In genomic region chr7:99267530-99268360, GRCh38 we compare ENCODE assay signal across 12 cellular contexts. TPM values are rescaled to one million over a fixed set of nuclear protein-coding genes. Genes with fewer than 3 reads are reported as not detected.
A peak's percentile ranks its signal among the peaks of the same experiment; 100 is the strongest.
DNase-seq lines count a peak whose midpoint lies in the region; ATAC-seq, FAIRE-seq and TF ChIP-seq lines count a peak whose summit lies in the region.
"Had no signal": no experiment of that assay in that cellular context is flagged by ENCODE, and none has a peak within 500 bp of the region (broad histone marks: within the 10 kb centered on the region; RNA-seq: fewer than 3 reads in every experiment).

No MANE protein-coding gene starts in this region.

- no peak overlapping the region for H3K27ac Mint-ChIP-seq in activated CD4-positive, alpha-beta T cell treated with anti-CD3 and anti-CD28 coated beads, Interleukin-2, amount 10 ng/mL, durations not matched to agents 7 days and 5 days
- H3K27ac Mint-ChIP-seq: CD8-positive, alpha-beta T cell; progenitor cell of endocrine pancreas had no signal

- H3K4me3 ChIP-seq in A549: no peak overlapping the region
- H3K4me3 ChIP-seq in cardiac fibroblast (replicated peaks in 1 of 2; ENCODE audit: low read depth in 2 of 2, low read length in 2 of 2): no peak overlapping the region
- no peak overlapping the region for H3K4me3 ChIP-seq in lung
- no peak overlapping the region for H3K4me3 ChIP-seq in colonic mucosa

- POLR2A ChIA-PET in A549 (lab: Yijun Ruan, JAX) (interaction anchor here (0.5 to 0.9 kb wide), 2 partner anchors 12 to 123 kb away, joined by 3 to 4 read pairs; no protein-coding TSS in a partner anchor), GM10248 (lab: Yijun Ruan, JAX) (no interaction called here)
- POLR2A ChIA-PET in activated CD4-positive, alpha-beta T cell treated with anti-CD3 and anti-CD28 coated beads, Interleukin-2, amount 10 ng/mL, durations not matched to agents 7 days and 5 days (lab: Charles Lee): no interaction called here

- peaks cover 3% of the 10 kb centered on the region for H3K27me3 Mint-ChIP-seq in activated CD4-positive, alpha-beta T cell treated with anti-CD3 and anti-CD28 coated beads, Interleukin-2, amount 10 ng/mL, durations not matched to agents 7 days and 5 days

- TF ChIP-seq CTCF in A549 (IDR thresholded peaks at IDR 0.05) (no peak), cardiac fibroblast (IDR thresholded peaks at IDR 0.05; ENCODE audit: low read depth, low read length) (no peak), lung (IDR thresholded peaks at IDR 0.05; ENCODE audit: control extremely low read depth, extremely low read depth) (no peak), GM10248 (IDR thresholded peaks at IDR 0.05; ENCODE audit: control extremely low read depth, extremely low read depth, low read depth, missing control alignments) (no peak), colonic mucosa (IDR thresholded peaks at IDR 0.05) (no peak)

- H3K27me3 ChIP-seq in lung (ENCODE audit: control insufficient read depth, insufficient read depth) (no peaks in the 10 kb centered on the region), colonic mucosa (no peaks in the 10 kb centered on the region)

- peak overlapping the region; percentile 62 for H3K4me2 ChIP-seq in A549

- DNase-seq in A549 (ENCODE audit: low read depth in 1 of 2, low spot score in 1 of 2): peak; percentile 81 to 91
- peak; percentile 93 for DNase-seq in LHCN-M2 (ENCODE audit: low read depth)
- peak; percentile 62 to 93 for DNase-seq in cardiac fibroblast (ENCODE audit: low read depth in 2 of 2)
- DNase-seq in lung (ENCODE audit: low spot score): no peak
- DNase-seq in GM10248 (ENCODE audit: extremely low spot score): no peak
- no peak for DNase-seq in activated CD4-positive, alpha-beta T cell treated with anti-CD3 and anti-CD28 coated beads, Interleukin-2, amount 10 ng/mL, durations not matched to agents 7 days and 5 days
- DNase-seq in colonic mucosa: no peak
- DNase-seq: CD8-positive, alpha-beta T cell; effector memory CD4-positive, alpha-beta T cell had no signal

- H3K9ac ChIP-seq in colonic mucosa (ENCODE audit: low read depth in 2 of 2, low read length in 2 of 2): no peak overlapping the region

- H3K27ac ChIP-seq in A549: peak overlapping the region; percentile 78 to 83
- no peak overlapping the region for H3K27ac ChIP-seq in lung (ENCODE audit: low read depth in 1 of 2, low read length in 1 of 2)
- no peak overlapping the region for H3K27ac ChIP-seq in colonic mucosa

- CTCF ChIA-PET in A549 (lab: Yijun Ruan, JAX): interaction anchor here (0.9 to 3.7 kb wide), 9 partner anchors 9 to 227 kb away, joined by 3 to 29 read pairs (median 3); no protein-coding TSS in a partner anchor
- CTCF ChIA-PET in GM10248 (lab: Yijun Ruan, JAX): interaction anchor here (1.2 kb wide), 1 partner anchor 46 kb away, joined by 3 read pairs; no protein-coding TSS in a partner anchor
- CTCF ChIA-PET in activated CD4-positive, alpha-beta T cell treated with anti-CD3 and anti-CD28 coated beads, Interleukin-2, amount 10 ng/mL, durations not matched to agents 7 days and 5 days (lab: Charles Lee): interaction anchor here (1.4 to 2.2 kb wide), 2 partner anchors 27 to 92 kb away, joined by 3 to 7 read pairs; no protein-coding TSS in a partner anchor

- peaks cover 2% of the 10 kb centered on the region for H3K4me1 Mint-ChIP-seq in activated CD4-positive, alpha-beta T cell treated with anti-CD3 and anti-CD28 coated beads, Interleukin-2, amount 10 ng/mL, durations not matched to agents 7 days and 5 days

- FAIRE-seq in A549 (lab: Jason Lieb, UNC): no peak
- FAIRE-seq: TTC549 had no signal

- H3K4me1 ChIP-seq in A549: peaks cover 25% of the 10 kb centered on the region
- H3K4me1 ChIP-seq in lung (ENCODE audit: control insufficient read depth in 2 of 2, insufficient read depth in 2 of 2, low read length in 2 of 2): no peaks in the 10 kb centered on the region
- no peaks in the 10 kb centered on the region for H3K4me1 ChIP-seq in colonic mucosa

- no peaks in the 10 kb centered on the region for H3K36me3 Mint-ChIP-seq in activated CD4-positive, alpha-beta T cell treated with anti-CD3 and anti-CD28 coated beads, Interleukin-2, amount 10 ng/mL, durations not matched to agents 7 days and 5 days (ENCODE audit: low read depth)
- H3K36me3 Mint-ChIP-seq: CD8-positive, alpha-beta T cell had no signal

- intact Hi-C loops in colonic mucosa (cut with DNase I): no loop called here

- peak in 1 of 2 experiments; percentile 21; a peak in 1 of 5 replicates for TF ChIP-seq EP300 in A549 (IDR thresholded peaks at IDR 0.05)

- WGBS in A549 (ENCODE audit: missing lambda C conversion rate): 40% methylated on average over 10 of the region's 12 CpGs
- 75 to 86% methylated on average over 12 of the region's 12 CpGs for WGBS in lung, 2 donors

- peaks cover 10% of the 10 kb centered on the region; the same call in 1 of the 3 replicates for H3K9me3 ChIP-seq in A549
- no peaks in the 10 kb centered on the region for H3K9me3 ChIP-seq in lung (ENCODE audit: control insufficient read depth in 2 of 2, insufficient read depth in 1 of 2, low read length in 1 of 2)
- H3K9me3 ChIP-seq in colonic mucosa: no peaks in the 10 kb centered on the region

- peaks cover 2% of the 10 kb centered on the region for H3K9me3 Mint-ChIP-seq in activated CD4-positive, alpha-beta T cell treated with anti-CD3 and anti-CD28 coated beads, Interleukin-2, amount 10 ng/mL, durations not matched to agents 7 days and 5 days
- H3K9me3 Mint-ChIP-seq: CD8-positive, alpha-beta T cell had no signal

- no peak overlapping the region for H3K4me3 Mint-ChIP-seq in activated CD4-positive, alpha-beta T cell treated with anti-CD3 and anti-CD28 coated beads, Interleukin-2, amount 10 ng/mL, durations not matched to agents 7 days and 5 days
- H3K4me3 Mint-ChIP-seq: CD8-positive, alpha-beta T cell had no signal

- TF ChIP-seq RAD21 in A549 (conservative IDR thresholded peaks at IDR 0.05 in 1 of 2, IDR thresholded peaks at IDR 0.05 in 1 of 2): no peak

- H3K36me3 ChIP-seq in lung (ENCODE audit: control insufficient read depth in 2 of 2, insufficient read depth in 2 of 2, low read length in 2 of 2) (no peaks in the 10 kb centered on the region), colonic mucosa (no peaks in the 10 kb centered on the region)

- no peak for TF ChIP-seq POLR2A in A549 (IDR thresholded peaks at IDR 0.05; ENCODE audit: low read length)

- ATAC-seq in A549 (peak; percentile 97 to 98), lung (ENCODE audit: insufficient read depth, low FRiP score) (peak; percentile 67), GM21360 (IDR thresholded peaks at IDR 0.05; ENCODE audit: unreplicated experiment) (no peak)
- ATAC-seq: CD8-positive, alpha-beta T cell had no signal

TF ChIP-seq in A549, 52 proteins besides CTCF, POLR2A, EP300 and RAD21 (continues in another document):
- TF ChIP-seq JUNB (IDR thresholded peaks at IDR 0.05) (0 out of 2 replicates have a peak, but pooled peaks have one; percentile 12), ESRRA (IDR thresholded peaks at IDR 0.05; ENCODE audit: borderline replicate concordance, low read length) (peak; percentile 4; the same call in 1 of the 2 replicates), FOSL2 (IDR thresholded peaks at IDR 0.05) (peak; percentile 50; the same call in 1 of the 2 replicates), FOSL2 (CRISPR knock-in tag; IDR thresholded peaks at IDR 0.05) (peak; percentile 87), HEYL (CRISPR knock-in tag; IDR thresholded peaks at IDR 0.05) (no peak), CBX2 (IDR thresholded peaks at IDR 0.05; ENCODE audit: borderline replicate concordance, low read depth) (no peak), RCOR1 (IDR thresholded peaks at IDR 0.05; ENCODE audit: low read depth, low read length) (no peak), PHF8 (IDR thresholded peaks at IDR 0.05; ENCODE audit: borderline replicate concordance, low read depth) (no peak), RFX5 (IDR thresholded peaks at IDR 0.05) (no peak)

RNA-seq across cellular contexts. Expression of gene MYH16, which starts 4.9 kb away (rescaled TPM):
- polyA plus RNA-seq in A549 (2011; rRNA removed) (0.28 and 0.29 TPM in 2 replicates), A549 (2017; fragmentation: RNase III; extraction: RNeasy Plus Mini Kit Qiagen cat#74134 plus additional on column Dnase treatment) (0.21 to 0.32 TPM (median 0.31 TPM) in 3 replicates), lung (under 1 TPM; 0.04 to 0.07 TPM)
- 0.08 and 0.15 TPM in 2 replicates for polyA plus RNA-seq in A549 (2012; cell fraction: cytosol; rRNA removed)
- polyA plus RNA-seq in A549 (2012; cell fraction: nucleus; rRNA removed): 0.05 and 0.12 TPM in 2 replicates
- 0.10 and 0.12 TPM in 2 replicates for polyA minus RNA-seq in A549 (2011; rRNA and poly(A)+ RNA removed)
- total RNA-seq in LHCN-M2 (2014; rRNA removed) (not detected in 2 replicates), lung (not detected), colonic mucosa (not detected)
- polyA plus RNA-seq in LHCN-M2 (2012): not detected
- not detected for total RNA-seq in activated CD4-positive, alpha-beta T cell treated with anti-CD3 and anti-CD28 coated beads, Interleukin-2, amount 10 ng/mL, durations not matched to agents 7 days and 5 days
- total RNA-seq: CD8-positive, alpha-beta T cell; progenitor cell of endocrine pancreas had no signal

RNA-seq across cellular contexts. Expression of gene ARPC1A, which starts 58.0 kb away (rescaled TPM):
- polyA plus RNA-seq in A549 (2011; rRNA removed) (120 TPM in 2 replicates), A549 (2017; fragmentation: RNase III; extraction: RNeasy Plus Mini Kit Qiagen cat#74134 plus additional on column Dnase treatment) (116 to 127 TPM (median 121 TPM) in 3 replicates), lung (100 to 1,000 TPM; 105 to 212 TPM)
- 167 and 169 TPM in 2 replicates for polyA plus RNA-seq in A549 (2012; cell fraction: cytosol; rRNA removed)
- 69.5 and 75.4 TPM in 2 replicates for polyA plus RNA-seq in A549 (2012; cell fraction: nucleus; rRNA removed)
- 150 and 151 TPM in 2 replicates for polyA minus RNA-seq in A549 (2011; rRNA and poly(A)+ RNA removed)
- total RNA-seq in LHCN-M2 (2014; rRNA removed) (321 and 332 TPM in 2 replicates), lung (100 to 1,000 TPM in 1 of 2 donors, 10 to 100 TPM in 1; 71.3 to 135 TPM), colonic mucosa (100 to 1,000 TPM; 173 to 231 TPM)
- 286 TPM for polyA plus RNA-seq in LHCN-M2 (2012)
- 10 to 100 TPM; 51.9 to 56.8 TPM for total RNA-seq in activated CD4-positive, alpha-beta T cell treated with anti-CD3 and anti-CD28 coated beads, Interleukin-2, amount 10 ng/mL, durations not matched to agents 7 days and 5 days

RNA-seq across cellular contexts. Expression of gene KPNA7, which starts 59.8 kb away (rescaled TPM):
- 0.48 and 0.53 TPM in 2 replicates for polyA plus RNA-seq in A549 (2011; rRNA removed)
- 0.22 and 0.38 TPM in 2 replicates for polyA plus RNA-seq in A549 (2012; cell fraction: cytosol; rRNA removed)
- polyA plus RNA-seq in A549 (2012; cell fraction: nucleus; rRNA removed): 0.36 and 0.38 TPM in 2 replicates
- polyA plus RNA-seq in A549 (2017; fragmentation: RNase III; extraction: RNeasy Plus Mini Kit Qiagen cat#74134 plus additional on column Dnase treatment): 0.28 to 0.53 TPM (median 0.41 TPM) in 3 replicates
- polyA minus RNA-seq in A549 (2011; rRNA and poly(A)+ RNA removed): 0.29 and 0.83 TPM in 2 replicates
- not detected in 2 replicates for total RNA-seq in LHCN-M2 (2014; rRNA removed)
- polyA plus RNA-seq in LHCN-M2 (2012): not detected
- 1 to 10 TPM in 1 of 2 donors, under 1 TPM in 1; 0.40 to 1.3 TPM for total RNA-seq in lung
- under 1 TPM; 0.55 to 0.58 TPM for polyA plus RNA-seq in lung
- not detected for total RNA-seq in activated CD4-positive, alpha-beta T cell treated with anti-CD3 and anti-CD28 coated beads, Interleukin-2, amount 10 ng/mL, durations not matched to agents 7 days and 5 days
- under 1 TPM; 0.19 to 0.62 TPM for total RNA-seq in colonic mucosa

Comparison
In these comparisons a context has a peak if more than half of its experiments do, and no peak if none do; other contexts are left out.
1. DNase-seq: peak in A549 (2 of 2), LHCN-M2 (single experiment) and cardiac fibroblast (2 of 2); none in lung (single experiment), GM10248 (single experiment), activated CD4-positive, alpha-beta T cell treated with anti-CD3 and anti-CD28 coated beads, Interleukin-2, amount 10 ng/mL, durations not matched to agents 7 days and 5 days (single experiment) and colonic mucosa (single experiment).
2. H3K27ac ChIP-seq: peak in A549 (2 of 2); none in lung (0 of 2) and colonic mucosa (single experiment).